ENCODE assay signal across 16 cellular contexts in the genomic region with DNA sequence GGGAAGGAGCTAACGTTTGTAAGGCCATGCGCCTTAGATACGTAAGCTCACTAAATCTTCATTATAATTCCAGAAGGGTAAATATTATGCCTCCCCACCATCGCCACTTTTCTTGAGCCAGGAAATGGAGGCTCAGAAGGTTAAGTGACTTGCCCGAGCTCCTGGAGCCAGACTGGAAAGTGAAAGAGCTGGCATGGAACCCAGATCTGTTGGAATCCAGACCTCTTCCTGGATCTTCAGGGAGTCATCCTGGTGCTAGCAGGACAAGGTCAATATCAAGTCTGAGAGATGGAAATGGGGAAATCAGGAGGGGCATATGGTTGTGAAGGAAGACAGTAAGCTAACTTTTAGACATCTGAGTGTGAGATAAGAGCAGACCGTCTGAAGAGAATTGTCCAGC. TPM values are rescaled to one million over a fixed set of nuclear protein-coding genes. Genes with fewer than 3 reads are reported as not detected.
DNase-seq lines count a peak whose midpoint lies in the region; ATAC-seq, FAIRE-seq and TF ChIP-seq lines count a peak whose summit lies in the region.
"Had no signal": no experiment of that assay in that cellular context is flagged by ENCODE, and none has a peak within 500 bp of the region (broad histone marks: within the 10 kb centered on the region; RNA-seq: fewer than 3 reads in every experiment).

No MANE protein-coding gene starts in this region.

- H3K4me2 ChIP-seq in IMR-90 (ENCODE audit: low read depth, low read length) (peak overlapping the region; percentile 80), astrocyte (ENCODE audit: low read length) (peak overlapping the region; percentile 36), hepatocyte (peak overlapping the region; percentile 45), smooth muscle cell (peak overlapping the region; percentile 90)

- H3K56ac ChIP-seq in IMR-90 (ENCODE audit: extremely low read depth, insufficient read depth, low read length), result no peak overlapping the region

- peak overlapping the region; percentile 30; the same call in 1 of the 2 replicates for H3K18ac ChIP-seq in IMR-90 (ENCODE audit: low read depth, low read length)

- peak overlapping the region; percentile 54 for H3K14ac ChIP-seq in IMR-90 (replicated peaks; ENCODE audit: low read depth, low read length)

- no peak overlapping the region for H3K27ac Mint-ChIP-seq in astrocyte (ENCODE audit: unreplicated experiment)
- no peak overlapping the region for H3K27ac Mint-ChIP-seq in endothelial cell (ENCODE audit: unreplicated experiment)

- peaks cover 8 to 54% of the 10 kb centered on the region in 2 experiments; a peak in 3 of 4 replicates for H3K79me1 ChIP-seq in IMR-90 (ENCODE audit: low read depth in 1 of 2, low read length in 2 of 2)

- H3K27ac ChIP-seq in IMR-90 (ENCODE audit: insufficient read depth, low read length), result 0 out of 2 replicates have a peak overlapping the region, but pooled peaks have one; percentile 4
- H3K27ac ChIP-seq in astrocyte (ENCODE audit: low read depth, low read length), result no peak overlapping the region
- peak overlapping the region; percentile 49 for H3K27ac ChIP-seq in hepatocyte
- H3K27ac ChIP-seq in smooth muscle cell (ENCODE audit: low read depth), result peak overlapping the region; percentile 53
- H3K27ac ChIP-seq: C4-2B, SJCRH30 had no signal

- no peaks in the 10 kb centered on the region for H3K9me2 ChIP-seq in hepatocyte (replicated peaks; ENCODE audit: insufficient read depth)

- H3K4me1 Mint-ChIP-seq in astrocyte (ENCODE audit: low read depth, unreplicated experiment) (no peaks in the 10 kb centered on the region), endothelial cell (ENCODE audit: unreplicated experiment) (peaks cover 13% of the 10 kb centered on the region)

- peaks cover 3% of the 10 kb centered on the region for H3K9me3 Mint-ChIP-seq in astrocyte (ENCODE audit: unreplicated experiment)
- no peaks in the 10 kb centered on the region for H3K9me3 Mint-ChIP-seq in endothelial cell (ENCODE audit: unreplicated experiment)

- TF ChIP-seq RAD21 in IMR-90 (IDR thresholded peaks at IDR 0.05; ENCODE audit: low read length), result no peak

- BruUV-seq in IMR-90 (replicated peaks; lab: Mats Ljungman, UMichigan), result no TSS peak

- H3F3A ChIP-seq in smooth muscle cell (ENCODE audit: low read depth), result no peaks in the 10 kb centered on the region

- peak overlapping the region; percentile 88 for H2BK5ac ChIP-seq in IMR-90 (ENCODE audit: low read depth, low read length, poor library complexity, severe bottlenecking)

- no peaks in the 10 kb centered on the region for H3K27me3 ChIP-seq in IMR-90 (ENCODE audit: control insufficient read depth, insufficient read depth, low read length)
- H3K27me3 ChIP-seq in astrocyte (ENCODE audit: insufficient read depth, low read length), result no peaks in the 10 kb centered on the region
- H3K27me3 ChIP-seq in hepatocyte, result peaks cover 5% of the 10 kb centered on the region
- no peaks in the 10 kb centered on the region for H3K27me3 ChIP-seq in smooth muscle cell (ENCODE audit: low read depth)
- H3K27me3 ChIP-seq: SJCRH30 had no signal

- H2BK15ac ChIP-seq in IMR-90 (ENCODE audit: low read depth, low read length), result peak overlapping the region; percentile 51; the same call in 1 of the 3 replicates

- no peak overlapping the region for H3K4me3 ChIP-seq in IMR-90 (ENCODE audit: insufficient read depth, low read depth, low read length)
- no peak overlapping the region for H3K4me3 ChIP-seq in astrocyte (ENCODE audit: insufficient read depth, low read depth, low read length)
- H3K4me3 ChIP-seq in hepatocyte, result no peak overlapping the region
- H3K4me3 ChIP-seq in smooth muscle cell, result no peak overlapping the region
- H3K4me3 ChIP-seq: SJCRH30 had no signal

- no peak overlapping the region; the same call in 1 of the 2 replicates for H4K91ac ChIP-seq in IMR-90 (ENCODE audit: insufficient read depth, low read depth, low read length)

- no peaks in the 10 kb centered on the region for H3K9me3 ChIP-seq in IMR-90 (ENCODE audit: control insufficient read depth, insufficient read depth, low read length)
- no peaks in the 10 kb centered on the region for H3K9me3 ChIP-seq in astrocyte (ENCODE audit: insufficient read depth, low read depth, low read length)
- H3K9me3 ChIP-seq in hepatocyte (ENCODE audit: low read depth), result no peaks in the 10 kb centered on the region
- no peaks in the 10 kb centered on the region for H3K9me3 ChIP-seq in smooth muscle cell (replicated peaks; ENCODE audit: low read depth)
- H3K9me3 ChIP-seq: SJCRH30 had no signal

- H3K27me3 Mint-ChIP-seq in astrocyte (ENCODE audit: low read depth, unreplicated experiment) (peaks cover 2% of the 10 kb centered on the region), endothelial cell (ENCODE audit: unreplicated experiment) (no peaks in the 10 kb centered on the region)

- 0 out of 2 replicates have a peak overlapping the region, but pooled peaks have one; percentile 24 for H2AK5ac ChIP-seq in IMR-90 (ENCODE audit: low read depth, low read length)

- intact Hi-C loops in IMR-90 (cut with micrococcal nuclease), result no loop called here

- no CpG with 5 or more reads among the region's 6 CpGs for WGBS in IMR-90 (ENCODE audit: extremely low coverage in 2 of 2, insufficient read length in 1 of 2), 2 experiments
- WGBS in hepatocyte (ENCODE audit: low lambda C conversion rate, missing lambda C conversion rate), result 64% methylated on average over 6 of the region's 6 CpGs
- WGBS in smooth muscle cell (ENCODE audit: low lambda C conversion rate), result 41% methylated on average over 6 of the region's 6 CpGs

- dilution Hi-C loops in IMR-90 (cut with HindIII; ENCODE audit: low sequenced_read_pairs, unreplicated experiment), result no loop called here

- POLR2A ChIA-PET in IMR-90 (lab: Charles Lee; ENCODE audit: unreplicated experiment) (no interaction called here), HEK293T (lab: Yijun Ruan, JAX) (no interaction called here)

- H3K36me3 Mint-ChIP-seq in astrocyte (ENCODE audit: low read depth, unreplicated experiment) (no peaks in the 10 kb centered on the region), endothelial cell (ENCODE audit: low read depth, unreplicated experiment) (no peaks in the 10 kb centered on the region)

- H3K4me1 ChIP-seq in IMR-90 (ENCODE audit: control insufficient read depth, insufficient read depth, low read length), result peaks cover 16% of the 10 kb centered on the region
- peaks cover 12% of the 10 kb centered on the region for H3K4me1 ChIP-seq in astrocyte (ENCODE audit: insufficient read depth, low read length)
- H3K4me1 ChIP-seq in hepatocyte (ENCODE audit: insufficient read depth), result peaks cover 16% of the 10 kb centered on the region
- H3K4me1 ChIP-seq in smooth muscle cell (ENCODE audit: low read depth), result peaks cover 25% of the 10 kb centered on the region
- H3K4me1 ChIP-seq: SJCRH30 had no signal

- H3K9me1 ChIP-seq in IMR-90 (ENCODE audit: insufficient read depth, low read length), result peaks cover 5% of the 10 kb centered on the region

- no peak for TF ChIP-seq POLR2A in IMR-90 (IDR thresholded peaks at IDR 0.05; ENCODE audit: low read depth, low read length)

- H3K4ac ChIP-seq in IMR-90 (ENCODE audit: low read depth, low read length), result peak overlapping the region; percentile 52; the same call in 1 of the 2 replicates

- CTCF ChIA-PET in IMR-90 (lab: Yijun Ruan, JAX), result no interaction called here
- CTCF ChIA-PET in HEK293T (lab: Yijun Ruan, JAX), result no interaction called here

- peaks cover 2% of the 10 kb centered on the region; the same call in 1 of the 2 replicates for H3K36me3 ChIP-seq in IMR-90 (ENCODE audit: control insufficient read depth, insufficient read depth, low read length)
- H3K36me3 ChIP-seq in astrocyte (ENCODE audit: insufficient read depth, low read length), result peaks cover 2% of the 10 kb centered on the region
- H3K36me3 ChIP-seq in hepatocyte (replicated peaks; ENCODE audit: insufficient read depth, low read depth), result no peaks in the 10 kb centered on the region
- no peaks in the 10 kb centered on the region for H3K36me3 ChIP-seq in smooth muscle cell (ENCODE audit: low read depth)
- H3K36me3 ChIP-seq: SJCRH30 had no signal

- H3K9ac ChIP-seq in IMR-90 (ENCODE audit: low read depth, low read length) (peak overlapping the region; percentile 9; the same call in 1 of the 2 replicates), astrocyte (ENCODE audit: low read length) (no peak overlapping the region), smooth muscle cell (ENCODE audit: low read depth) (no peak overlapping the region)

- no peak for DNase-seq in IMR-90
- DNase-seq in astrocyte (ENCODE audit: low read depth), result no peak
- DNase-seq in hepatocyte (ENCODE audit: low spot score), result no peak
- no peak for DNase-seq in smooth muscle cell (lab: John Stamatoyannopoulos, UW; ENCODE audit: unreplicated experiment)
- DNase-seq in NAMALWA (ENCODE audit: low spot score), result no peak
- DNase-seq in endothelial cell (ENCODE audit: low spot score), result no peak
- DNase-seq in HEK293T (ENCODE audit: extremely low spot score), result no peak
- DNase-seq: EL, HCEC 1CT, NCI-H1436, NCI-H2029, NCI-H2171, NCI-H446 treated with DMSO at 0.1 percent for 48 hours, OCI-M1, SJCRH30 had no signal

- H2AFZ ChIP-seq in IMR-90 (replicated peaks; ENCODE audit: low read length, poor library complexity), result no peak overlapping the region
- H2AFZ ChIP-seq in astrocyte (ENCODE audit: low read depth, low read length), result no peak overlapping the region
- no peak overlapping the region for H2AFZ ChIP-seq in hepatocyte
- no peak overlapping the region for H2AFZ ChIP-seq in smooth muscle cell (ENCODE audit: low read depth)

- no peak for TF ChIP-seq CTCF in IMR-90 (conservative IDR thresholded peaks at IDR 0.05; ENCODE audit: low read depth, low read length)
- TF ChIP-seq CTCF in astrocyte (IDR thresholded peaks at IDR 0.05; ENCODE audit: insufficient read depth, low read depth, low read length), result no peak
- TF ChIP-seq CTCF in hepatocyte (IDR thresholded peaks at IDR 0.05; ENCODE audit: poor library complexity), result no peak
- TF ChIP-seq CTCF in smooth muscle cell (IDR thresholded peaks at IDR 0.05; ENCODE audit: borderline replicate concordance, insufficient read depth, poor library complexity, severe bottlenecking), result no peak
- no peak for TF ChIP-seq CTCF in endothelial cell (IDR thresholded peaks at IDR 0.05; ENCODE audit: unreplicated experiment)

- peak overlapping the region; percentile 63; the same call in 1 of the 2 replicates for H3K23ac ChIP-seq in IMR-90 (ENCODE audit: low read depth, low read length)

- no peak overlapping the region for H2AK9ac ChIP-seq in IMR-90 (replicated peaks; ENCODE audit: low read depth, low read length, poor library complexity)

- peak overlapping the region in 1 of 2 experiments; percentile 36; a peak in 3 of 4 replicates for H4K8ac ChIP-seq in IMR-90 (ENCODE audit: low read depth in 2 of 2, low read length in 2 of 2)

- H4K20me1 ChIP-seq in IMR-90 (ENCODE audit: insufficient read depth, low read length) (peaks cover 6% of the 10 kb centered on the region; the same call in 1 of the 2 replicates), astrocyte (ENCODE audit: insufficient read depth, low read length) (peaks cover 51% of the 10 kb centered on the region), hepatocyte (ENCODE audit: insufficient read depth, poor library complexity, severe bottlenecking) (no peaks in the 10 kb centered on the region), smooth muscle cell (ENCODE audit: low read depth) (peaks cover 96% of the 10 kb centered on the region)

- no peak for ATAC-seq in IMR-90 (ENCODE audit: low read depth)

- H3K4me3 Mint-ChIP-seq in astrocyte (ENCODE audit: unreplicated experiment) (no peak overlapping the region), endothelial cell (ENCODE audit: unreplicated experiment) (no peak overlapping the region)

- H3K79me2 ChIP-seq in astrocyte (ENCODE audit: insufficient read depth, low read length) (peaks cover 99% of the 10 kb centered on the region), hepatocyte (peaks cover 93% of the 10 kb centered on the region), smooth muscle cell (ENCODE audit: low read depth) (peaks cover 100% of the 10 kb centered on the region)

- in situ Hi-C loops in IMR-90 (cut with MboI; ENCODE audit: low sequenced_read_pairs), result no loop called here

- 0 out of 2 replicates have a peak overlapping the region, but pooled peaks have one; percentile 22 for H2BK20ac ChIP-seq in IMR-90 (ENCODE audit: low read depth, low read length)

- H2BK120ac ChIP-seq in IMR-90 (ENCODE audit: low read depth, low read length), result peak overlapping the region; percentile 63; the same call in 1 of the 2 replicates

- peak overlapping the region; percentile 73; the same call in 1 of the 2 replicates for H4K5ac ChIP-seq in IMR-90 (ENCODE audit: low read depth, low read length)

- no peak for FAIRE-seq in astrocyte (lab: Jason Lieb, UNC)

RNA-seq across cellular contexts. Expression of a gene that starts 6.1 kb away (rescaled TPM):
- total RNA-seq in IMR-90 (2012; rRNA removed) (37.1 and 47.8 TPM in 2 replicates), astrocyte (14.9 and 17.3 TPM in 2 replicates), hepatocyte (28.5 and 32.9 TPM in 2 replicates), smooth muscle cell (116 and 126 TPM in 2 replicates), endothelial cell (ENCODE audit: unreplicated experiment) (3.5 TPM)
- polyA plus RNA-seq in IMR-90 (2012; rRNA removed) (19.4 and 22.8 TPM in 2 replicates), hepatocyte (19.2 and 23.0 TPM in 2 replicates), smooth muscle cell (71.0 and 84.7 TPM in 2 replicates)
- polyA plus RNA-seq in IMR-90 (2012; cell fraction: cytosol; rRNA removed), result 7.1 and 11.5 TPM in 2 replicates
- 2.3 and 6.7 TPM in 2 replicates for polyA plus RNA-seq in IMR-90 (2012; cell fraction: nucleus; rRNA removed; ENCODE audit: low replicate concordance)

Comparison
In these comparisons a context has a peak if more than half of its experiments do, and no peak if none do; other contexts are left out.
1. H3K4me2 ChIP-seq: peak in every context shown above with its lines; median percentile 90 in smooth muscle cell; 80 in IMR-90; 45 in hepatocyte; 36 in astrocyte.